In genomic region chr3:107367353-107367752, GRCh38 we compare ENCODE assay signal across 1 cellular context.
TF ChIP-seq lines count a peak whose summit lies in the region.

No MANE protein-coding gene starts in this region.

TF ChIP-seq in HepG2, 621 proteins besides CTCF, POLR2A, EP300 and RAD21 (continued from another document):
- TF ChIP-seq ZNF597 (CRISPR knock-in tag; IDR thresholded peaks at IDR 0.05), result no peak
- no peak for TF ChIP-seq NFIB (CRISPR knock-in tag; IDR thresholded peaks at IDR 0.05; ENCODE audit: borderline replicate concordance)
